In genomic region chr6:147285087-147285855, GRCh38 we compare ENCODE assay signal across 8 cellular contexts.
DNase-seq lines count a peak whose midpoint lies in the region; ATAC-seq, FAIRE-seq and TF ChIP-seq lines count a peak whose summit lies in the region.

No MANE protein-coding gene starts in this region.

- H3K4me1 ChIP-seq in Peyer's patch (peaks cover 0 to 23% (median 0%) of the 10 kb centered on the region in 4 donors), endodermal cell (ENCODE audit: control insufficient read depth, insufficient read depth, low read length) (no peaks in the 10 kb centered on the region)

- peak overlapping the region; percentile 16 for H3K27ac Mint-ChIP-seq in endodermal cell
- peak overlapping the region; percentile 92 to 98 for H3K27ac Mint-ChIP-seq in natural killer cell treated with Interleukin-12 subunit alpha and Interleukin-12 subunit beta and Interleukin-15 and Interleukin-18, amount 100 ng/mL, for 72 hours

- FAIRE-seq in GM12891 (lab: Jason Lieb, UNC) = no peak

- DNase-seq in AG10803 (ENCODE audit: low read depth) = peak; percentile 64
- peak; percentile 3 for DNase-seq in GM12891 (ENCODE audit: insufficient read length, low spot score)
- no peak for DNase-seq in Peyer's patch
- DNase-seq in endodermal cell = no peak
- DNase-seq in natural killer cell treated with Interleukin-12 subunit alpha and Interleukin-12 subunit beta and Interleukin-15 and Interleukin-18, amount 100 ng/mL, for 72 hours (ENCODE audit: low spot score) = no peak
- no peak for DNase-seq in activated CD4-positive, alpha-beta T cell treated with anti-CD3 and anti-CD28 coated beads for 4 hours

- no peaks in the 10 kb centered on the region for H3K27me3 ChIP-seq in Peyer's patch
- H3K27me3 ChIP-seq in endodermal cell (ENCODE audit: control insufficient read depth, insufficient read depth, low read length, poor library complexity, severe bottlenecking) = no peaks in the 10 kb centered on the region

- no peak overlapping the region for H3K9ac ChIP-seq in endodermal cell (ENCODE audit: extremely low read depth, low read length, poor library complexity, severe bottlenecking)

- no peak overlapping the region for H3K4me3 Mint-ChIP-seq in endodermal cell
- peak overlapping the region; percentile 58 for H3K4me3 Mint-ChIP-seq in natural killer cell treated with Interleukin-12 subunit alpha and Interleukin-12 subunit beta and Interleukin-15 and Interleukin-18, amount 100 ng/mL, for 72 hours

- ATAC-seq in HG03139 (IDR thresholded peaks at IDR 0.05; ENCODE audit: unreplicated experiment) = peak; percentile 49
- no peak for ATAC-seq in natural killer cell treated with Interleukin-12 subunit alpha and Interleukin-12 subunit beta and Interleukin-15 and Interleukin-18, amount 100 ng/mL, for 72 hours
- no peak for ATAC-seq in HG02571 (IDR thresholded peaks at IDR 0.05; ENCODE audit: unreplicated experiment)

- H3K27ac ChIP-seq in Peyer's patch = no peak overlapping the region
- no peak overlapping the region for H3K27ac ChIP-seq in endodermal cell (ENCODE audit: low read depth, low read length)

- H3K27me3 Mint-ChIP-seq in endodermal cell (ENCODE audit: insufficient read depth) = no peaks in the 10 kb centered on the region
- H3K27me3 Mint-ChIP-seq in natural killer cell treated with Interleukin-12 subunit alpha and Interleukin-12 subunit beta and Interleukin-15 and Interleukin-18, amount 100 ng/mL, for 72 hours = no peaks in the 10 kb centered on the region

- H3K36me3 Mint-ChIP-seq in endodermal cell (ENCODE audit: low read depth) = peaks cover 33% of the 10 kb centered on the region
- peaks cover 18% of the 10 kb centered on the region for H3K36me3 Mint-ChIP-seq in natural killer cell treated with Interleukin-12 subunit alpha and Interleukin-12 subunit beta and Interleukin-15 and Interleukin-18, amount 100 ng/mL, for 72 hours

- H3K4me1 Mint-ChIP-seq in endodermal cell = peaks cover 16% of the 10 kb centered on the region
- peaks cover 52 to 59% of the 10 kb centered on the region in 2 donors for H3K4me1 Mint-ChIP-seq in natural killer cell treated with Interleukin-12 subunit alpha and Interleukin-12 subunit beta and Interleukin-15 and Interleukin-18, amount 100 ng/mL, for 72 hours (ENCODE audit: low read depth in 2 of 2)

- H3K36me3 ChIP-seq in Peyer's patch = peaks cover 0 to 17% (median 0%) of the 10 kb centered on the region in 3 donors
- H3K36me3 ChIP-seq in endodermal cell (ENCODE audit: control insufficient read depth, insufficient read depth, low read length) = peaks cover 23% of the 10 kb centered on the region

- H3K9me3 ChIP-seq in Peyer's patch (no peaks in the 10 kb centered on the region), endodermal cell (ENCODE audit: control insufficient read depth, low read length) (peaks cover under 1% of the 10 kb centered on the region)

- H3K4me3 ChIP-seq in AG10803 (ENCODE audit: low read length) (no peak overlapping the region), Peyer's patch (no peak overlapping the region), endodermal cell (ENCODE audit: low read length) (no peak overlapping the region)

- peak; percentile 57 for TF ChIP-seq CTCF in AG10803 (conservative IDR thresholded peaks at IDR 0.05; ENCODE audit: low read length)
- peak in 5 of 6 experiments; percentile 29 to 60 (median 53) for TF ChIP-seq CTCF in Peyer's patch (IDR thresholded peaks at IDR 0.05)
- peak; percentile 77 for TF ChIP-seq CTCF in endodermal cell (conservative IDR thresholded peaks at IDR 0.05)

- peaks cover 6% of the 10 kb centered on the region for H3K9me3 Mint-ChIP-seq in endodermal cell
- no peaks in the 10 kb centered on the region for H3K9me3 Mint-ChIP-seq in natural killer cell treated with Interleukin-12 subunit alpha and Interleukin-12 subunit beta and Interleukin-15 and Interleukin-18, amount 100 ng/mL, for 72 hours

- no peak for TF ChIP-seq POLR2A in GM12891 (IDR thresholded peaks at IDR 0.05; ENCODE audit: low read depth, low read length)
- no peak for TF ChIP-seq POLR2A in Peyer's patch (IDR thresholded peaks at IDR 0.05)

- WGBS in endodermal cell (ENCODE audit: insufficient coverage in 1 of 2, insufficient read length in 1 of 2), 2 experiments = 67 to 73% methylated on average over 2 to 3 of the region's 3 CpGs

TF ChIP-seq in GM12891, 5 proteins besides CTCF, POLR2A, EP300 and RAD21:
- no peak for TF ChIP-seq PAX5 (IDR thresholded peaks at IDR 0.05; ENCODE audit: insufficient read depth, low read length, severe bottlenecking)

Comparison
In these comparisons a context has a peak if more than half of its experiments do, and no peak if none do; other contexts are left out.
1. DNase-seq: peak in AG10803 (single experiment) and GM12891 (single experiment); none in Peyer's patch (0 of 3), endodermal cell (single experiment), natural killer cell treated with Interleukin-12 subunit alpha and Interleukin-12 subunit beta and Interleukin-15 and Interleukin-18, amount 100 ng/mL, for 72 hours (single experiment) and activated CD4-positive, alpha-beta T cell treated with anti-CD3 and anti-CD28 coated beads for 4 hours (0 of 2).
2. Peak in every context shown above with its lines, with median percentiles within 50 percentile points of each other: CTCF ChIP-seq.